In genomic region chr10:34524369-34525091, GRCh38 we compare ENCODE assay signal across 1 cellular context.
TF ChIP-seq lines count a peak whose summit lies in the region.

No MANE protein-coding gene starts in this region.

TF ChIP-seq in GM12878, 131 proteins besides CTCF, POLR2A, EP300 and RAD21 (continued from another document and continues in another):
- TF ChIP-seq PKNOX1 (IDR thresholded peaks at IDR 0.05) (peak; percentile 38), ELK1 (IDR thresholded peaks at IDR 0.05; ENCODE audit: low read depth, low read length) (no peak), NR2C2 (IDR thresholded peaks at IDR 0.05; ENCODE audit: borderline replicate concordance, control insufficient read depth, insufficient read length, low read depth) (no peak), CHD4 (IDR thresholded peaks at IDR 0.05) (no peak), ZNF24 (IDR thresholded peaks at IDR 0.05) (peak; percentile 29; the same call in 1 of the 2 replicates), RUNX3 (IDR thresholded peaks at IDR 0.05; ENCODE audit: low read length) (peak; percentile 62), SMAD5 (IDR thresholded peaks at IDR 0.05; ENCODE audit: low read depth) (no peak), RFX5 (IDR thresholded peaks at IDR 0.05; ENCODE audit: low read depth, low read length) (no peak), BRCA1 (IDR thresholded peaks at IDR 0.05; ENCODE audit: low read depth, low read length) (no peak), TBL1XR1 (IDR thresholded peaks at IDR 0.05; ENCODE audit: low read depth, low read length) (no peak), ZNF622 (IDR thresholded peaks at IDR 0.05) (no peak), MTA3 (IDR thresholded peaks at IDR 0.05; ENCODE audit: borderline replicate concordance, low read length) (no peak), RCOR1 (conservative IDR thresholded peaks at IDR 0.05; ENCODE audit: low read depth, low read length) (no peak), HDAC6 (IDR thresholded peaks at IDR 0.05; ENCODE audit: unreplicated experiment) (no peak), IKZF1 (conservative IDR thresholded peaks at IDR 0.05) (peak; percentile 64), FOXM1 (IDR thresholded peaks at IDR 0.05; ENCODE audit: low read depth, low read length) (no peak), HSF1 (IDR thresholded peaks at IDR 0.05; ENCODE audit: low read depth, low read length) (no peak), NFYA (IDR thresholded peaks at IDR 0.05; ENCODE audit: borderline replicate concordance, low read depth, low read length) (no peak), TCF12 (IDR thresholded peaks at IDR 0.05; ENCODE audit: low read depth, low read length) (no peak), YY1 (IDR thresholded peaks at IDR 0.05; ENCODE audit: low read depth, low read length) (no peak), IRF4 (IDR thresholded peaks at IDR 0.05; ENCODE audit: low read depth, low read length) (no peak), CREB1 (IDR thresholded peaks at IDR 0.05; ENCODE audit: low read depth) (no peak), TCF3 (IDR thresholded peaks at IDR 0.05; ENCODE audit: borderline replicate concordance, insufficient read depth, low read depth, low read length) (no peak), DPF2 (IDR thresholded peaks at IDR 0.05) (peak; percentile 71; the same call in 1 of the 2 replicates), PAX5 (IDR thresholded peaks at IDR 0.05; ENCODE audit: borderline replicate concordance, low read depth, low read length) (no peak), ZNF217 (IDR thresholded peaks at IDR 0.05) (peak; percentile 66), BCLAF1 (IDR thresholded peaks at IDR 0.05) (no peak), PML (IDR thresholded peaks at IDR 0.05; ENCODE audit: low read length) (no peak), ASH2L (IDR thresholded peaks at IDR 0.05; ENCODE audit: borderline replicate concordance, low read depth) (no peak), GABPA (IDR thresholded peaks at IDR 0.05; ENCODE audit: low read depth) (no peak), STAT3 (IDR thresholded peaks at IDR 0.05; ENCODE audit: low read depth, low read length) (no peak), KLF5 (IDR thresholded peaks at IDR 0.05; ENCODE audit: partially characterized antibody) (no peak), ZNF207 (IDR thresholded peaks at IDR 0.05; ENCODE audit: borderline replicate concordance) (no peak), SUZ12 (IDR thresholded peaks at IDR 0.05; ENCODE audit: unreplicated experiment) (no peak), CUX1 (IDR thresholded peaks at IDR 0.05; ENCODE audit: insufficient replicate concordance, low read depth, low read length) (no peak), SREBF2 (IDR thresholded peaks at IDR 0.05; ENCODE audit: low read length) (no peak), MXI1 (IDR thresholded peaks at IDR 0.05; ENCODE audit: low read depth, low read length) (no peak), NFXL1 (IDR thresholded peaks at IDR 0.05; ENCODE audit: borderline replicate concordance) (no peak)
- TF ChIP-seq, protein P1, sequence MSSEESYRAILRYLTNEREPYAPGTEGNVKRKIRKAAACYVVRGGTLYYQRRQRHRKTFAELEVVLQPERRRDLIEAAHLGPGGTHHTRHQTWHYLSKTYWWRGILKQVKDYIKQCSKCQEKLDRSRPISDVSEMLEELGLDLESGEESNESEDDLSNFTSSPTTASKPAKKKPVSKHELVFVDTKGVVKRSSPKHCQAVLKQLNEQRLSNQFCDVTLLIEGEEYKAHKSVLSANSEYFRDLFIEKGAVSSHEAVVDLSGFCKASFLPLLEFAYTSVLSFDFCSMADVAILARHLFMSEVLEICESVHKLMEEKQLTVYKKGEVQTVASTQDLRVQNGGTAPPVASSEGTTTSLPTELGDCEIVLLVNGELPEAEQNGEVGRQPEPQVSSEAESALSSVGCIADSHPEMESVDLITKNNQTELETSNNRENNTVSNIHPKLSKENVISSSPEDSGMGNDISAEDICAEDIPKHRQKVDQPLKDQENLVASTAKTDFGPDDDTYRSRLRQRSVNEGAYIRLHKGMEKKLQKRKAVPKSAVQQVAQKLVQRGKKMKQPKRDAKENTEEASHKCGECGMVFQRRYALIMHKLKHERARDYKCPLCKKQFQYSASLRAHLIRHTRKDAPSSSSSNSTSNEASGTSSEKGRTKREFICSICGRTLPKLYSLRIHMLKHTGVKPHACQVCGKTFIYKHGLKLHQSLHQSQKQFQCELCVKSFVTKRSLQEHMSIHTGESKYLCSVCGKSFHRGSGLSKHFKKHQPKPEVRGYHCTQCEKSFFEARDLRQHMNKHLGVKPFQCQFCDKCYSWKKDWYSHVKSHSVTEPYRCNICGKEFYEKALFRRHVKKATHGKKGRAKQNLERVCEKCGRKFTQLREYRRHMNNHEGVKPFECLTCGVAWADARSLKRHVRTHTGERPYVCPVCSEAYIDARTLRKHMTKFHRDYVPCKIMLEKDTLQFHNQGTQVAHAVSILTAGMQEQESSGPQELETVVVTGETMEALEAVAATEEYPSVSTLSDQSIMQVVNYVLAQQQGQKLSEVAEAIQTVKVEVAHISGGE (CRISPR knock-in tag; IDR thresholded peaks at IDR 0.05) = no peak
- TF ChIP-seq, protein P2, sequence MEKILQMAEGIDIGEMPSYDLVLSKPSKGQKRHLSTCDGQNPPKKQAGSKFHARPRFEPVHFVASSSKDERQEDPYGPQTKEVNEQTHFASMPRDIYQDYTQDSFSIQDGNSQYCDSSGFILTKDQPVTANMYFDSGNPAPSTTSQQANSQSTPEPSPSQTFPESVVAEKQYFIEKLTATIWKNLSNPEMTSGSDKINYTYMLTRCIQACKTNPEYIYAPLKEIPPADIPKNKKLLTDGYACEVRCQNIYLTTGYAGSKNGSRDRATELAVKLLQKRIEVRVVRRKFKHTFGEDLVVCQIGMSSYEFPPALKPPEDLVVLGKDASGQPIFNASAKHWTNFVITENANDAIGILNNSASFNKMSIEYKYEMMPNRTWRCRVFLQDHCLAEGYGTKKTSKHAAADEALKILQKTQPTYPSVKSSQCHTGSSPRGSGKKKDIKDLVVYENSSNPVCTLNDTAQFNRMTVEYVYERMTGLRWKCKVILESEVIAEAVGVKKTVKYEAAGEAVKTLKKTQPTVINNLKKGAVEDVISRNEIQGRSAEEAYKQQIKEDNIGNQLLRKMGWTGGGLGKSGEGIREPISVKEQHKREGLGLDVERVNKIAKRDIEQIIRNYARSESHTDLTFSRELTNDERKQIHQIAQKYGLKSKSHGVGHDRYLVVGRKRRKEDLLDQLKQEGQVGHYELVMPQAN (conservative IDR thresholded peaks at IDR 0.05) = no peak
- TF ChIP-seq, protein P3, sequence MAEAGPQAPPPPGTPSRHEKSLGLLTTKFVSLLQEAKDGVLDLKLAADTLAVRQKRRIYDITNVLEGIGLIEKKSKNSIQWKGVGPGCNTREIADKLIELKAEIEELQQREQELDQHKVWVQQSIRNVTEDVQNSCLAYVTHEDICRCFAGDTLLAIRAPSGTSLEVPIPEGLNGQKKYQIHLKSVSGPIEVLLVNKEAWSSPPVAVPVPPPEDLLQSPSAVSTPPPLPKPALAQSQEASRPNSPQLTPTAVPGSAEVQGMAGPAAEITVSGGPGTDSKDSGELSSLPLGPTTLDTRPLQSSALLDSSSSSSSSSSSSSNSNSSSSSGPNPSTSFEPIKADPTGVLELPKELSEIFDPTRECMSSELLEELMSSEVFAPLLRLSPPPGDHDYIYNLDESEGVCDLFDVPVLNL (IDR thresholded peaks at IDR 0.05; ENCODE audit: low read depth, low read length) = no peak
- TF ChIP-seq, protein P4, sequence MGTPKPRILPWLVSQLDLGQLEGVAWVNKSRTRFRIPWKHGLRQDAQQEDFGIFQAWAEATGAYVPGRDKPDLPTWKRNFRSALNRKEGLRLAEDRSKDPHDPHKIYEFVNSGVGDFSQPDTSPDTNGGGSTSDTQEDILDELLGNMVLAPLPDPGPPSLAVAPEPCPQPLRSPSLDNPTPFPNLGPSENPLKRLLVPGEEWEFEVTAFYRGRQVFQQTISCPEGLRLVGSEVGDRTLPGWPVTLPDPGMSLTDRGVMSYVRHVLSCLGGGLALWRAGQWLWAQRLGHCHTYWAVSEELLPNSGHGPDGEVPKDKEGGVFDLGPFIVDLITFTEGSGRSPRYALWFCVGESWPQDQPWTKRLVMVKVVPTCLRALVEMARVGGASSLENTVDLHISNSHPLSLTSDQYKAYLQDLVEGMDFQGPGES (IDR thresholded peaks at IDR 0.05) = no peak
